ENCODE assay signal across 13 cellular contexts in genomic region chr1:208737922-208738321, GRCh38.
DNase-seq lines count a peak whose midpoint lies in the region; ATAC-seq lines count a peak whose summit lies in the region.
"Had no signal": no experiment of that assay in that cellular context is flagged by ENCODE, and none has a peak within 500 bp of the region (broad histone marks: within the 10 kb centered on the region; RNA-seq: fewer than 3 reads in every experiment).

No MANE protein-coding gene starts in this region.

- no peaks in the 10 kb centered on the region for H3K4me1 Mint-ChIP-seq in activated CD8-positive, alpha-beta T cell treated with anti-CD3 and anti-CD28 coated beads, Interleukin-2, amount 10 ng/mL, durations not matched to agents 7 days and 5 days (ENCODE audit: low read depth)

- no peak overlapping the region for H3K4me3 Mint-ChIP-seq in activated CD8-positive, alpha-beta T cell treated with anti-CD3 and anti-CD28 coated beads, Interleukin-2, amount 10 ng/mL, durations not matched to agents 7 days and 5 days
- H3K4me3 Mint-ChIP-seq: mesothelial cell of epicardium; stimulated activated naive CD8-positive, alpha-beta T cell treated with anti-CD3 and anti-CD28 coated beads, Interleukin-15, Interleukin-2, amounts not matched to agents 100 ng/mL and 50 ng/mL, for 24 hours had no signal

- POLR2A ChIA-PET in activated CD8-positive, alpha-beta T cell treated with anti-CD3 and anti-CD28 coated beads, Interleukin-2, amount 10 ng/mL, durations not matched to agents 7 days and 5 days (lab: Charles Lee) = no interaction called here

- intact Hi-C loops in Right ventricle myocardium inferior (cut with DNase I) = no loop called here

- no peaks in the 10 kb centered on the region for H3K9me3 Mint-ChIP-seq in activated CD8-positive, alpha-beta T cell treated with anti-CD3 and anti-CD28 coated beads, Interleukin-2, amount 10 ng/mL, durations not matched to agents 7 days and 5 days (ENCODE audit: insufficient read depth)
- H3K9me3 Mint-ChIP-seq: stimulated activated naive CD8-positive, alpha-beta T cell treated with anti-CD3 and anti-CD28 coated beads, Interleukin-15, Interleukin-2, amounts not matched to agents 100 ng/mL and 50 ng/mL, for 24 hours had no signal

- ATAC-seq in GM18511 (IDR thresholded peaks at IDR 0.05; ENCODE audit: unreplicated experiment) (peak; percentile 71), GM21381 (IDR thresholded peaks at IDR 0.05; ENCODE audit: unreplicated experiment) (peak; percentile 88), HG02943 (IDR thresholded peaks at IDR 0.05; ENCODE audit: low read depth, unreplicated experiment) (peak; percentile 67), Right ventricle myocardium inferior (no peak)
- ATAC-seq in activated CD8-positive, alpha-beta T cell treated with anti-CD3 and anti-CD28 coated beads, Interleukin-2, amount 10 ng/mL, durations not matched to agents 7 days and 5 days = no peak

- peak; percentile 25 for DNase-seq in NAMALWA (ENCODE audit: low spot score)
- DNase-seq in activated CD8-positive, alpha-beta T cell treated with anti-CD3 and anti-CD28 coated beads, Interleukin-2, amount 10 ng/mL, durations not matched to agents 7 days and 5 days = no peak
- DNase-seq in NCI-H2171 (lab: John Stamatoyannopoulos, UW) = no peak
- no peak for DNase-seq in CD1c-positive myeloid dendritic cell (ENCODE audit: extremely low spot score)
- no peak for DNase-seq in Right ventricle myocardium inferior (ENCODE audit: missing footprints)
- DNase-seq: colonic mucosa, NCI-H1436 treated with DMSO at 0.1 percent for 48 hours had no signal

- H3K27me3 Mint-ChIP-seq in activated CD8-positive, alpha-beta T cell treated with anti-CD3 and anti-CD28 coated beads, Interleukin-2, amount 10 ng/mL, durations not matched to agents 7 days and 5 days (ENCODE audit: low read depth) = no peaks in the 10 kb centered on the region
- H3K27me3 Mint-ChIP-seq: progenitor cell of endocrine pancreas had no signal

- H3K36me3 Mint-ChIP-seq in activated CD8-positive, alpha-beta T cell treated with anti-CD3 and anti-CD28 coated beads, Interleukin-2, amount 10 ng/mL, durations not matched to agents 7 days and 5 days (ENCODE audit: low read depth) = no peaks in the 10 kb centered on the region

- CTCF ChIA-PET in activated CD8-positive, alpha-beta T cell treated with anti-CD3 and anti-CD28 coated beads, Interleukin-2, amount 10 ng/mL, durations not matched to agents 7 days and 5 days (lab: Charles Lee) = no interaction called here

- H3K27ac Mint-ChIP-seq in activated CD8-positive, alpha-beta T cell treated with anti-CD3 and anti-CD28 coated beads, Interleukin-2, amount 10 ng/mL, durations not matched to agents 7 days and 5 days = no peak overlapping the region
- H3K27ac Mint-ChIP-seq: mesothelial cell of epicardium; progenitor cell of endocrine pancreas; stimulated activated naive CD8-positive, alpha-beta T cell treated with anti-CD3 and anti-CD28 coated beads, Interleukin-15, Interleukin-2, amounts not matched to agents 100 ng/mL and 50 ng/mL, for 24 hours had no signal

Comparison
In these comparisons a context has a peak if more than half of its experiments do, and no peak if none do; other contexts are left out.
1. ATAC-seq: peak in GM18511 (single experiment), GM21381 (single experiment) and HG02943 (single experiment); none in activated CD8-positive, alpha-beta T cell treated with anti-CD3 and anti-CD28 coated beads, Interleukin-2, amount 10 ng/mL, durations not matched to agents 7 days and 5 days (single experiment) and Right ventricle myocardium inferior (single experiment).